33 cellular contexts compared by ENCODE assay signal in genomic region chr16:88419790-88420189, GRCh38.
"Had no signal": no experiment of that assay in that cellular context is flagged by ENCODE, and none has a peak within 500 bp of the region (broad histone marks: within the 10 kb centered on the region; RNA-seq: fewer than 3 reads in every experiment).

No MANE protein-coding gene starts in this region.

- H3K4me3 ChIP-seq: adrenal gland, body of pancreas, breast epithelium had no signal

- DNase-seq: activated B cell treated with CpG ODN at 0.5 μM for 24 hours; activated CD4-positive, alpha-beta memory T cell treated with anti-CD3 and anti-CD28 coated beads for 36 hours; activated CD4-positive, alpha-beta T cell treated with anti-CD3 and anti-CD28 coated beads for 4 hours; activated CD4-positive, alpha-beta T cell treated with anti-CD3 and anti-CD28 coated beads, Interleukin-2, amount 10 ng/mL, durations not matched to agents 24 days and 14 days; activated CD4-positive, alpha-beta T cell treated with anti-CD3 and anti-CD28 coated beads, Interleukin-2, amount 50 U/mL, for 1 hour; activated CD4-positive, alpha-beta T cell treated with anti-CD3 and anti-CD28 coated beads, Interleukin-2, amount 50 U/mL, for 4 hours; activated CD4-positive, CD25-positive, alpha-beta regulatory T cell treated with anti-CD3 and anti-CD28 coated beads, Interleukin-2, amount 50 U/mL, for 72 hours; activated CD8-positive, alpha-beta memory T cell treated with anti-CD3 and anti-CD28 coated beads, Interleukin-2, amount 50 U/mL, for 4 hours; activated CD8-positive, alpha-beta T cell treated with anti-CD3 and anti-CD28 coated beads for 36 hours; activated effector memory CD4-positive, alpha-beta T cell treated with anti-CD3 and anti-CD28 coated beads, Interleukin-2, amount 50 U/mL, for 16 hours; activated gamma-delta T cell treated with Interleukin-2 at 50 U/mL for 16 hours; activated naive CD4-positive, alpha-beta T cell treated with anti-CD3 and anti-CD28 coated beads, Interleukin-2, amount 10 ng/mL, durations not matched to agents 7 days and 5 days; activated naive CD4-positive, alpha-beta T cell treated with Interleukin-2 at 50 U/mL for 16 hours; activated naive CD8-positive, alpha-beta T cell treated with anti-CD3 and anti-CD28 coated beads for 36 hours; activated T-cell treated with anti-CD3 and anti-CD28 coated beads for 4 hours; activated T-cell treated with anti-CD3 and anti-CD28 coated beads, Interleukin-2, amount 50 U/mL, for 1 hour; activated T-cell treated with anti-CD3 and anti-CD28 coated beads, Interleukin-2, amount 50 U/mL, for 4 hours; activated T-cell treated with anti-CD3 and anti-CD28 coated beads, Interleukin-2, amount 50 U/mL, for 72 hours; adrenal gland; amniotic stem cell; aorta; body of pancreas; brain microvascular endothelial cell; central memory CD4-positive, alpha-beta T cell; T-cell; T-helper 17 cell; T-helper 9 cell had no signal

- H3K4me1 ChIP-seq: body of pancreas, breast epithelium had no signal

- ATAC-seq: activated CD8-positive, alpha-beta T cell treated with anti-CD3 and anti-CD28 coated beads for 36 hours; activated naive CD4-positive, alpha-beta T cell treated with anti-CD3 and anti-CD28 coated beads, Interleukin-2, amount 50 U/mL, for 72 hours; activated T-cell treated with anti-CD3 and anti-CD28 coated beads, Interleukin-2, amount 50 U/mL, for 4 hours; activated T-cell treated with anti-CD3 and anti-CD28 coated beads, Interleukin-2, amount 50 U/mL, for 72 hours; activated T-helper 17 cell treated with anti-CD3 and anti-CD28 coated beads, Interleukin-2, amount 50 U/mL, for 72 hours; T-cell; T-helper 17 cell had no signal

- H3K36me3 ChIP-seq: adrenal gland, breast epithelium had no signal

- H3K27ac ChIP-seq: adrenal gland, body of pancreas, brain microvascular endothelial cell, breast epithelium, VCaP had no signal

- H3K9me3 ChIP-seq: adrenal gland, body of pancreas, breast epithelium had no signal

- H3K27me3 ChIP-seq: adrenal gland, body of pancreas, brain microvascular endothelial cell, breast epithelium had no signal

- FAIRE-seq: astrocyte, TTC549 had no signal
